ENCODE assay signal across 8 cellular contexts in the genomic region with DNA sequence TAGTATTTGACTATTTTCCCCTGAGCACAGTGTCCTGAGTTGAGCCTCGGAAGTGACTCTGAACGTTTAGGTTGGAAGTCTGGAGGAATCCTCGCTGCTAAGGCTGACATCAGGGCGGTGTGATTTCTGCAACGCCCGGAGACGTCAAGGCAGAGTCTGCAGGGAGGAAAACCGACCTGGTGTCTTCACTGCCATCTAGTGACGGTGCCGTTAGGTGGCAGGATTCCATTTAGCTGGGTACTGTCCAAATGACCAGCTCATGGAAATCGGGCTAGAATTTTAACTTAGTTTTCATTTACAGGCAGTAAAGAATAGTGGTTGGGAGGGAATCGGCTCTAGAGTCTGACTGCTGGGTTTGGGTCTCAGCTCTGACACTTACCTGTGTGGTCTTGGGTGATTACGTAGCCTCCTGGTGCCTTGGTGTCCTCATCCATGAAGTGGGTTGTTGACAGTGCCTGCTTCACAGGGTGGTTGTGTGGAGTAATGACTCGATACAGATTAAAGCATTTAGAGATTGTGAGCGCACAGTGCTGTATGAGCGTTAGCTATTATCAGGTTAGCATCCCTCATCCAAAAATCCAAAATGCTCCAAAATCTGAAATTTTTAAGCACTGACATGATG. TPM values are rescaled to one million over a fixed set of nuclear protein-coding genes. Genes with fewer than 3 reads are reported as not detected.
DNase-seq lines count a peak whose midpoint lies in the region; ATAC-seq, FAIRE-seq and TF ChIP-seq lines count a peak whose summit lies in the region.

No MANE protein-coding gene starts in this region.

- no peaks in the 10 kb centered on the region for H3K9me1 ChIP-seq in K562 (ENCODE audit: control insufficient read depth, insufficient read depth, low read length)
- no peaks in the 10 kb centered on the region for H3K9me1 ChIP-seq in keratinocyte (ENCODE audit: control insufficient read depth, extremely low read depth, insufficient read depth, low read length)

- H3K4me1 ChIP-seq in K562 (replicated peaks in 1 of 2; ENCODE audit: control insufficient read depth in 2 of 2, insufficient read depth in 2 of 2, low read length in 2 of 2): no peaks in the 10 kb centered on the region; a peak in 1 of 5 replicates
- H3K4me1 ChIP-seq in keratinocyte (ENCODE audit: control insufficient read depth, extremely low read depth, insufficient read depth, low read length): no peaks in the 10 kb centered on the region
- peaks cover 0 to 5% (median 0%) of the 10 kb centered on the region in 4 donors for H3K4me1 ChIP-seq in tibial nerve

- H3K9ac ChIP-seq in K562 (ENCODE audit: insufficient read depth in 1 of 2, low read depth in 2 of 2, low read length in 2 of 2) (no peak overlapping the region), keratinocyte (ENCODE audit: control insufficient read depth, extremely low read depth, insufficient read depth, low read length) (no peak overlapping the region)

- H3K4me2 ChIP-seq in K562 (ENCODE audit: insufficient read depth, low read length) (no peak overlapping the region), keratinocyte (ENCODE audit: control insufficient read depth, extremely low read depth, insufficient read depth, low read depth, low read length) (no peak overlapping the region)

- H2AFZ ChIP-seq in K562 (ENCODE audit: low read depth, low read length) (no peak overlapping the region), keratinocyte (ENCODE audit: control insufficient read depth, low read length) (no peak overlapping the region)

- no peaks in the 10 kb centered on the region for H3K36me3 ChIP-seq in K562 (ENCODE audit: control insufficient read depth, insufficient read depth, low read length)
- H3K36me3 ChIP-seq in keratinocyte (ENCODE audit: control insufficient read depth in 2 of 2, extremely low read depth in 1 of 2, insufficient read depth in 2 of 2, low read length in 2 of 2): no peaks in the 10 kb centered on the region
- no peaks in the 10 kb centered on the region for H3K36me3 ChIP-seq in tibial nerve

- DNase-seq in AG09319 (ENCODE audit: extremely low read depth, low read depth): peak; percentile 56
- DNase-seq in NCI-H460 (ENCODE audit: extremely low read depth, low read depth): peak; percentile 71
- peak in 2 of 4 experiments; percentile 51 to 57 for DNase-seq in K562 (ENCODE audit: extremely low read depth in 1 of 4, low spot score in 3 of 4)
- DNase-seq in keratinocyte (ENCODE audit: low read depth, low spot score): no peak
- peak in 1 of 2 donors; percentile 12 for DNase-seq in tibial nerve (ENCODE audit: low spot score in 2 of 2)
- DNase-seq in NCI-H146 treated with DMSO at 0.1 percent for 48 hours (lab: John Stamatoyannopoulos, UW; ENCODE audit: unreplicated experiment): no peak
- no peak for DNase-seq in mesenteric fat pad (ENCODE audit: low spot score)

- in situ Hi-C loops in K562 (cut with MboI): loop anchor here (25.0 kb wide), 1 partner anchor 837 kb away; no protein-coding TSS in a partner anchor

- H3K4me3 ChIP-seq in K562 (no peak overlapping the region), keratinocyte (ENCODE audit: control insufficient read depth in 2 of 3, extremely low read depth in 1 of 3, insufficient read depth in 2 of 3, low read depth in 1 of 3, low read length in 3 of 3) (no peak overlapping the region), tibial nerve (no peak overlapping the region)

- CTCF ChIA-PET in K562 (lab: Yijun Ruan, JAX; ENCODE audit: low intra/inter-chr PET ratio): interaction anchor here (0.8 kb wide), 1 partner anchor 39 kb away, joined by 3 read pairs; no protein-coding TSS in a partner anchor

- H3K9me3 ChIP-seq in K562 (replicated peaks; ENCODE audit: control insufficient read depth, insufficient read depth, low read depth, low read length): no peaks in the 10 kb centered on the region
- no peaks in the 10 kb centered on the region for H3K9me3 ChIP-seq in keratinocyte (ENCODE audit: control insufficient read depth, low read depth, low read length)
- H3K9me3 ChIP-seq in tibial nerve: peaks cover 0 to 18% (median 2%) of the 10 kb centered on the region in 4 donors

- H3K27ac ChIP-seq in K562 (ENCODE audit: extremely low read depth, low read depth, low read length) (no peak overlapping the region), keratinocyte (ENCODE audit: control insufficient read depth, insufficient read depth, low read length) (no peak overlapping the region), tibial nerve (no peak overlapping the region)

- ATAC-seq in K562: peak; percentile 93

- TF ChIP-seq RAD21 in K562 (CRISPR knock-in tag; conservative IDR thresholded peaks at IDR 0.05 in 1 of 2, IDR thresholded peaks at IDR 0.05 in 1 of 2): peak in 1 of 2 experiments; percentile 31; a peak in 1 of 4 replicates

- intact Hi-C loops in K562 (cut with micrococcal nuclease): no loop called here

- H3K79me2 ChIP-seq in K562 (ENCODE audit: control insufficient read depth, insufficient read depth, low read length) (no peaks in the 10 kb centered on the region), keratinocyte (ENCODE audit: control insufficient read depth, insufficient read depth, low read length) (no peaks in the 10 kb centered on the region)

- peak; percentile 92 for FAIRE-seq in K562 (lab: Jason Lieb, UNC)
- peak; percentile 72 for FAIRE-seq in keratinocyte (lab: Jason Lieb, UNC)

- TF ChIP-seq CTCF in AG09319 (IDR thresholded peaks at IDR 0.05; ENCODE audit: low read depth, low read length) (peak; percentile 79), GM12873 (IDR thresholded peaks at IDR 0.05; ENCODE audit: insufficient read depth, low read depth, low read length, missing control alignments) (peak; percentile 76), K562 (IDR thresholded peaks at IDR 0.05 in 2 of 3, conservative IDR thresholded peaks at IDR 0.05 in 1 of 3; ENCODE audit: insufficient read depth in 2 of 3, low read depth in 1 of 3, low read length in 3 of 3) (peak; percentile 59 to 74 (median 61)), keratinocyte (optimal IDR thresholded peaks at IDR 0.05 in 1 of 3, IDR thresholded peaks at IDR 0.05 in 1 of 3, conservative IDR thresholded peaks at IDR 0.05 in 1 of 3; ENCODE audit: extremely low read depth in 1 of 3, insufficient read depth in 2 of 3, low read length in 3 of 3) (peak; percentile 76 to 87 (median 86)), tibial nerve (IDR thresholded peaks at IDR 0.05) (peak in 3 of 5 experiments; percentile 23 to 36 (median 25))

- dilution Hi-C loops in keratinocyte (cut with MboI; ENCODE audit: extremely low pct_ligation_motif_present, low sequenced_read_pairs): no loop called here

- WGBS in K562 (ENCODE audit: insufficient coverage, low coverage, missing lambda C conversion rate): under 1% methylated on average over 16 of the region's 16 CpGs
- WGBS in tibial nerve, 2 donors: 36 to 38% methylated on average over 16 of the region's 16 CpGs

- H3K27me3 ChIP-seq in K562 (ENCODE audit: control insufficient read depth in 2 of 2, insufficient read depth in 2 of 2, low read length in 2 of 2): peaks cover 7 to 19% of the 10 kb centered on the region in 2 experiments; a peak in 3 of 5 replicates
- no peaks in the 10 kb centered on the region for H3K27me3 ChIP-seq in keratinocyte (ENCODE audit: control insufficient read depth, extremely low read depth, insufficient read depth, low read length)
- H3K27me3 ChIP-seq in tibial nerve: no peaks in the 10 kb centered on the region

- H4K20me1 ChIP-seq in K562 (replicated peaks; ENCODE audit: control insufficient read depth, insufficient read depth, low read length): no peaks in the 10 kb centered on the region
- no peaks in the 10 kb centered on the region for H4K20me1 ChIP-seq in keratinocyte (ENCODE audit: control insufficient read depth, extremely low read depth, insufficient read depth, low read length)

- TF ChIP-seq EP300 in K562 (IDR thresholded peaks at IDR 0.05; ENCODE audit: low read length) (no peak), tibial nerve (IDR thresholded peaks at IDR 0.05) (no peak)

- POLR2A ChIA-PET in K562 (lab: Yijun Ruan, JAX): interaction anchor here (0.6 kb wide), 1 partner anchor 66 kb away, joined by 3 read pairs; no protein-coding TSS in a partner anchor

- TF ChIP-seq POLR2A in K562 (conservative IDR thresholded peaks at IDR 0.05) (no peak), tibial nerve (IDR thresholded peaks at IDR 0.05) (no peak)

- BruUV-seq in K562 (replicated peaks; lab: Mats Ljungman, UMichigan): no TSS peak

TF ChIP-seq in K562, 482 proteins besides CTCF, POLR2A, EP300 and RAD21 (continues in another document):
- TF ChIP-seq PTBP1 (IDR thresholded peaks at IDR 0.05; ENCODE audit: low read depth, low read length) (no peak), SP2 (IDR thresholded peaks at IDR 0.05; ENCODE audit: extremely low read depth, low read depth, low read length, poor library complexity, severe bottlenecking) (no peak)

RNA-seq across cellular contexts. Expression of a gene that starts 35.0 kb away (rescaled TPM):
- total RNA-seq in NCI-H460 (2014; rRNA removed; shearing (Covaris generic)): 16.4 and 17.3 TPM in 2 replicates
- 9.7 and 11.5 TPM in 2 replicates for polyA plus RNA-seq in NCI-H460 (2014; cell fraction: nucleus; rRNA removed)
- not detected in 2 replicates for total RNA-seq in K562 (2011; cell fraction: chromatin; rRNA removed; ENCODE audit: low replicate concordance)
- total RNA-seq in K562 (2011; cell fraction: nucleolus; rRNA removed): not detected in 2 replicates
- not detected in 2 replicates for total RNA-seq in K562 (2011; cell fraction: nucleoplasm; rRNA removed)
- total RNA-seq in K562 (2014; rRNA removed) (not detected in 2 replicates), K562 (2014; rRNA removed; fragmentation: Illumina TruSeq; extraction: Trizol) (not detected in 2 replicates), K562 (2015; rRNA removed; fragmentation: Illumina TruSeq; extraction: Trizol) (not detected in 2 replicates), K562 (2021) (not detected in 2 replicates), tibial nerve (1 to 10 TPM in 2 of 4 donors, under 1 TPM in 2; 0.21 to 2.4 (median 0.71) TPM), mesenteric fat pad (2.7 TPM)
- polyA plus RNA-seq in K562 (2011; rRNA removed) (not detected in 2 replicates), K562 (2014; fragmentation: Illumina TruSeq; extraction: Trizol) (not detected in 2 replicates), K562 (2014; fragmentation: Nextera tagmentation; extraction: Ambion mirVana) (not detected), K562 (2014; rRNA removed) (not detected in 2 replicates), keratinocyte (0.28 to 0.68 TPM (median 0.34 TPM) in 3 replicates)
- not detected in 2 replicates for polyA plus RNA-seq in K562 (2011; cell fraction: cytosol; rRNA removed)
- polyA plus RNA-seq in K562 (2011; cell fraction: nucleus; rRNA removed): not detected in 2 replicates
- not detected in 2 replicates for polyA plus RNA-seq in K562 (2012)
- not detected in 2 replicates for polyA minus RNA-seq in K562 (2011; rRNA and poly(A)+ RNA removed)
- not detected in 2 replicates for polyA minus RNA-seq in K562 (2011; cell fraction: cytosol; rRNA and poly(A)+ RNA removed)
- not detected in 2 replicates for polyA minus RNA-seq in K562 (2011; cell fraction: nucleus; rRNA and poly(A)+ RNA removed)
- polyA plus RNA-seq in keratinocyte (2011; ENCODE audit: low read depth): not detected
- 0.49 and 0.51 TPM in 2 replicates for polyA plus RNA-seq in keratinocyte (2011; cell fraction: cytosol; rRNA removed)
- 0.37 and 0.67 TPM in 2 replicates for polyA plus RNA-seq in keratinocyte (2011; cell fraction: nucleus; rRNA removed)
- 0.11 and 0.38 TPM in 2 replicates for polyA plus RNA-seq in keratinocyte (2012; ENCODE audit: low replicate concordance)
- polyA minus RNA-seq in keratinocyte: 0.16 to 0.66 TPM in 2 of 3 replicates, not detected in the other
- polyA minus RNA-seq in keratinocyte (2011; cell fraction: cytosol; rRNA and poly(A)+ RNA removed): 1.2 TPM
- 0.21 and 0.54 TPM in 2 replicates for polyA minus RNA-seq in keratinocyte (2011; cell fraction: nucleus; rRNA and poly(A)+ RNA removed)

Comparison
In these comparisons a context has a peak if more than half of its experiments do, and no peak if none do; other contexts are left out.
1. DNase-seq: peak in AG09319 (single experiment) and NCI-H460 (single experiment); none in keratinocyte (single experiment), NCI-H146 treated with DMSO at 0.1 percent for 48 hours (single experiment) and mesenteric fat pad (single experiment).
2. CTCF ChIP-seq: peak in every context shown above with its lines; median percentile 86 in keratinocyte; 79 in AG09319; 76 in GM12873; 61 in K562; 25 in tibial nerve.